Comparison of ENCODE assay signal across 9 cellular contexts in genomic region chr20:17613328-17614175, GRCh38. TPM values are rescaled to one million over a fixed set of nuclear protein-coding genes. Genes with fewer than 3 reads are reported as not detected.
DNase-seq lines count a peak whose midpoint lies in the region; ATAC-seq and TF ChIP-seq lines count a peak whose summit lies in the region.
"Had no signal": no experiment of that assay in that cellular context is flagged by ENCODE, and none has a peak within 500 bp of the region (broad histone marks: within the 10 kb centered on the region; RNA-seq: fewer than 3 reads in every experiment).

No MANE protein-coding gene starts in this region.

- H3K4me3 ChIP-seq in Peyer's patch (no peak overlapping the region), fibroblast of lung (replicated peaks in 1 of 4; ENCODE audit: control extremely low read depth in 1 of 4, insufficient read depth in 1 of 4, low read depth in 3 of 4, low read length in 4 of 4) (no peak overlapping the region), osteoblast (ENCODE audit: insufficient read depth, low read length) (no peak overlapping the region)

- TF ChIP-seq POLR2A in Peyer's patch (IDR thresholded peaks at IDR 0.05), result no peak

- DNase-seq in CD4-positive, alpha-beta T cell, result no peak
- DNase-seq in Peyer's patch, result peak; percentile 14 to 55 (median 47)
- no peak for DNase-seq in fibroblast of lung (ENCODE audit: low read depth in 2 of 2)
- DNase-seq in osteoblast (ENCODE audit: insufficient read length, low spot score, missing footprints), result peak; percentile 68
- DNase-seq in stimulated activated naive CD8-positive, alpha-beta T cell treated with anti-CD3 and anti-CD28 coated beads, Interleukin-15, amount 100 ng/mL, for 72 hours, result no peak
- DNase-seq: stimulated activated naive CD4-positive, alpha-beta T cell treated with Interleukin-2 at 50 U/mL for 16 hours had no signal

- no peaks in the 10 kb centered on the region for H3K9me3 ChIP-seq in CD4-positive, alpha-beta T cell (ENCODE audit: control insufficient read depth, low read length)
- H3K9me3 ChIP-seq in Peyer's patch, result no peaks in the 10 kb centered on the region
- H3K9me3 ChIP-seq in fibroblast of lung (ENCODE audit: control insufficient read depth, insufficient read depth, low read depth, low read length), result no peaks in the 10 kb centered on the region
- no peaks in the 10 kb centered on the region for H3K9me3 ChIP-seq in osteoblast (ENCODE audit: low read depth, low read length)

- H3K27ac Mint-ChIP-seq in CD4-positive, alpha-beta T cell, result peak overlapping the region; percentile 88
- peak overlapping the region in 1 of 2 donors; percentile 48 for H3K27ac Mint-ChIP-seq in stimulated activated naive CD8-positive, alpha-beta T cell treated with anti-CD3 and anti-CD28 coated beads, Interleukin-15, amount 100 ng/mL, for 72 hours

- peaks cover 39% of the 10 kb centered on the region for H3K4me1 Mint-ChIP-seq in CD4-positive, alpha-beta T cell (ENCODE audit: low read depth)
- peaks cover 41% of the 10 kb centered on the region for H3K4me1 Mint-ChIP-seq in stimulated activated naive CD8-positive, alpha-beta T cell treated with anti-CD3 and anti-CD28 coated beads, Interleukin-15, amount 100 ng/mL, for 72 hours

- no peaks in the 10 kb centered on the region for H3K9me3 Mint-ChIP-seq in CD4-positive, alpha-beta T cell
- no peaks in the 10 kb centered on the region for H3K9me3 Mint-ChIP-seq in stimulated activated naive CD8-positive, alpha-beta T cell treated with anti-CD3 and anti-CD28 coated beads, Interleukin-15, amount 100 ng/mL, for 72 hours

- H2AFZ ChIP-seq in fibroblast of lung (ENCODE audit: low read length) (no peak overlapping the region), osteoblast (ENCODE audit: low read length) (no peak overlapping the region)

- H3K4me2 ChIP-seq in fibroblast of lung (ENCODE audit: extremely low read depth, insufficient read depth, low read length) (no peak overlapping the region), osteoblast (ENCODE audit: insufficient read depth, low read length) (no peak overlapping the region)

- H3K36me3 ChIP-seq in Peyer's patch (peaks cover 0 to 39% (median 0%) of the 10 kb centered on the region in 3 donors), fibroblast of lung (ENCODE audit: control insufficient read depth, insufficient read depth, low read length) (peaks cover 49% of the 10 kb centered on the region), osteoblast (ENCODE audit: insufficient read depth, low read length) (peaks cover 68% of the 10 kb centered on the region)

- no peaks in the 10 kb centered on the region for H3K27me3 Mint-ChIP-seq in CD4-positive, alpha-beta T cell
- H3K27me3 Mint-ChIP-seq in stimulated activated naive CD8-positive, alpha-beta T cell treated with anti-CD3 and anti-CD28 coated beads, Interleukin-15, amount 100 ng/mL, for 72 hours, result no peaks in the 10 kb centered on the region

- H3K79me2 ChIP-seq in fibroblast of lung (ENCODE audit: control insufficient read depth, insufficient read depth, low read length) (no peaks in the 10 kb centered on the region), osteoblast (ENCODE audit: insufficient read depth, low read length) (no peaks in the 10 kb centered on the region)

- H3K4me3 Mint-ChIP-seq in CD4-positive, alpha-beta T cell, result no peak overlapping the region
- H3K4me3 Mint-ChIP-seq in stimulated activated naive CD8-positive, alpha-beta T cell treated with anti-CD3 and anti-CD28 coated beads, Interleukin-15, amount 100 ng/mL, for 72 hours, result no peak overlapping the region

- CTCF ChIA-PET in CD4-positive, alpha-beta T cell (lab: Charles Lee), result no interaction called here

- peaks cover 13% of the 10 kb centered on the region for H3K36me3 Mint-ChIP-seq in CD4-positive, alpha-beta T cell (ENCODE audit: low read depth)

- H3K27ac ChIP-seq in CD4-positive, alpha-beta T cell (ENCODE audit: low read depth, low read length), result no peak overlapping the region
- H3K27ac ChIP-seq in Peyer's patch (peak overlapping the region in 3 of 4 donors; percentile 38 to 70 (median 46)), fibroblast of lung (ENCODE audit: insufficient read depth, low read length) (peak overlapping the region; percentile 63), osteoblast (ENCODE audit: low read depth, low read length) (peak overlapping the region; percentile 85)

- H3K27me3 ChIP-seq in CD4-positive, alpha-beta T cell (ENCODE audit: control insufficient read depth, insufficient read depth, low read length), result no peaks in the 10 kb centered on the region
- H3K27me3 ChIP-seq in Peyer's patch, result no peaks in the 10 kb centered on the region
- H3K27me3 ChIP-seq in fibroblast of lung (ENCODE audit: control insufficient read depth, insufficient read depth, low read length), result no peaks in the 10 kb centered on the region
- no peaks in the 10 kb centered on the region for H3K27me3 ChIP-seq in osteoblast (ENCODE audit: insufficient read depth, low read length)

- no peak for TF ChIP-seq CTCF in CD4-positive, alpha-beta T cell (IDR thresholded peaks at IDR 0.05)
- TF ChIP-seq CTCF in Peyer's patch (IDR thresholded peaks at IDR 0.05) (no peak), fibroblast of lung (conservative IDR thresholded peaks at IDR 0.05 in 1 of 2, IDR thresholded peaks at IDR 0.05 in 1 of 2; ENCODE audit: low read depth in 1 of 2, low read length in 2 of 2) (no peak), osteoblast (IDR thresholded peaks at IDR 0.05; ENCODE audit: extremely low read depth, low read depth, low read length) (no peak)

- ATAC-seq in CD4-positive, alpha-beta T cell (ENCODE audit: poor library complexity), result no peak
- no peak for ATAC-seq in stimulated activated naive CD8-positive, alpha-beta T cell treated with anti-CD3 and anti-CD28 coated beads, Interleukin-15, amount 100 ng/mL, for 72 hours
- ATAC-seq in HG02938 (IDR thresholded peaks at IDR 0.05; ENCODE audit: unreplicated experiment) (no peak), GM18873 (IDR thresholded peaks at IDR 0.05; ENCODE audit: low FRiP score, unreplicated experiment) (no peak), HG03378 (IDR thresholded peaks at IDR 0.05; ENCODE audit: unreplicated experiment) (no peak)

- no peak overlapping the region for H3K9ac ChIP-seq in fibroblast of lung (ENCODE audit: insufficient read depth, low read length)

- intact Hi-C loops in CD4-positive, alpha-beta T cell (cut with DNase I, micrococcal nuclease), result loop anchor here in 1 of 2 experiments (2.0 to 5.0 kb wide), 2 partner anchors 45 to 69 kb away; partner anchors contain the start of gene RRBP1

- H3K4me1 ChIP-seq in Peyer's patch (peaks cover 0 to 52% (median 0%) of the 10 kb centered on the region in 4 donors), fibroblast of lung (ENCODE audit: control insufficient read depth, extremely low read depth, insufficient read depth, low read length) (peaks cover 7% of the 10 kb centered on the region), osteoblast (ENCODE audit: insufficient read depth, low read length) (peaks cover 11% of the 10 kb centered on the region)

- POLR2A ChIA-PET in CD4-positive, alpha-beta T cell (lab: Charles Lee), result interaction anchor here (0.6 to 1.2 kb wide), 2 partner anchors 43 to 83 kb away, joined by 3 to 6 read pairs; partner anchors contain the start of genes BFSP1 and DSTN

- H4K20me1 ChIP-seq in fibroblast of lung (ENCODE audit: control insufficient read depth, extremely low read depth, insufficient read depth, low read length) (no peaks in the 10 kb centered on the region), osteoblast (ENCODE audit: insufficient read depth, low read length) (peaks cover 48% of the 10 kb centered on the region)

RNA-seq across cellular contexts. Expression of gene DSTN, which starts 43.7 kb away (rescaled TPM):
- total RNA-seq in CD4-positive, alpha-beta T cell, result 10 to 100 TPM; 36.0 to 38.9 TPM
- total RNA-seq in Peyer's patch (100 to 1,000 TPM; 111 to 151 (median 117) TPM), fibroblast of lung (249 and 289 TPM in 2 replicates), osteoblast (627 and 634 TPM in 2 replicates)
- 276 and 737 TPM in 2 replicates for polyA plus RNA-seq in fibroblast of lung
- polyA plus RNA-seq in fibroblast of lung (2012), result 439 and 919 TPM in 2 replicates
- 5.4 and 10.3 TPM in 2 replicates for polyA minus RNA-seq in fibroblast of lung (ENCODE audit: low replicate concordance)

Comparison
In these comparisons a context has a peak if more than half of its experiments do, and no peak if none do; other contexts are left out.
1. DNase-seq: peak in Peyer's patch (3 of 3) and osteoblast (single experiment); none in CD4-positive, alpha-beta T cell (0 of 10), fibroblast of lung (0 of 2) and stimulated activated naive CD8-positive, alpha-beta T cell treated with anti-CD3 and anti-CD28 coated beads, Interleukin-15, amount 100 ng/mL, for 72 hours (0 of 2).